In the genomic region with DNA sequence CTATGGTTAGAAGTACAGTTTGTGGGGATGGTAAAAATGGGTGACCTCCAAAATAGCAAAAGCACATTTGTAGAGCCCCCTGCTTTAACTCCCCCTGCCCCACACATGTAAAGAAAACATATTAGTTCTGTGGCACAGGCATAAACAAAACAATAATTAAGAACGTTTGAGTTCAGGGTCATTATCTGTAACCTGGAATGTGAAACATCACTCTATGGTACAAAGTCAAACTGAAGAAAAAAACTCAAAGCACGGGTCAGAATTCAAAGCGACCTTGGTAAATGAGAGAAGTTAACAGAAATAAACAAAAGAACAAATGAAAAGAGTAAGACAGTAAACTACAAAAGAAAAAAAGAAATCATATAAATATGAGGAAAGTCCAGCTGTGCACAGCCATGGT, we compare ENCODE assay signal across 1 cellular context.
TF ChIP-seq lines count a peak whose summit lies in the region.

No MANE protein-coding gene starts in this region.

TF ChIP-seq in HepG2, 621 proteins besides CTCF, POLR2A, EP300 and RAD21 (continued from another document):
- TF ChIP-seq TRIM22 (IDR thresholded peaks at IDR 0.05) (no peak), TCF7L2 (IDR thresholded peaks at IDR 0.05; ENCODE audit: low read depth, low read length) (no peak), GZF1 (CRISPR knock-in tag; IDR thresholded peaks at IDR 0.05) (no peak), KLF9 (CRISPR knock-in tag; IDR thresholded peaks at IDR 0.05; ENCODE audit: low read depth) (no peak), ZNF431 (CRISPR knock-in tag; IDR thresholded peaks at IDR 0.05; ENCODE audit: borderline replicate concordance, low read depth) (no peak), SMAD1 (CRISPR knock-in tag; IDR thresholded peaks at IDR 0.05; ENCODE audit: borderline replicate concordance, low read depth) (no peak), SALL1 (CRISPR knock-in tag; IDR thresholded peaks at IDR 0.05) (no peak), ZNF224 (CRISPR knock-in tag; IDR thresholded peaks at IDR 0.05) (no peak), RARA (CRISPR knock-in tag; IDR thresholded peaks at IDR 0.05) (0 out of 2 replicates have a peak, but pooled peaks have one; percentile 23), MEF2D (CRISPR knock-in tag; IDR thresholded peaks at IDR 0.05) (no peak), ZNF839 (CRISPR knock-in tag; IDR thresholded peaks at IDR 0.05; ENCODE audit: borderline replicate concordance) (no peak), ZNF432 (CRISPR knock-in tag; IDR thresholded peaks at IDR 0.05; ENCODE audit: borderline replicate concordance) (no peak), SOX6 (IDR thresholded peaks at IDR 0.05) (no peak), SOX6 (CRISPR knock-in tag; IDR thresholded peaks at IDR 0.05) (peak; percentile 30; the same call in 1 of the 2 replicates), ZNF143 (CRISPR knock-in tag; IDR thresholded peaks at IDR 0.05) (no peak), FOXP4 (CRISPR knock-in tag; IDR thresholded peaks at IDR 0.05) (peak; percentile 51; the same call in 1 of the 2 replicates), TOE1 (CRISPR knock-in tag; IDR thresholded peaks at IDR 0.05) (no peak), TCF7 (IDR thresholded peaks at IDR 0.05; ENCODE audit: low read depth) (no peak), ZNF543 (CRISPR knock-in tag; IDR thresholded peaks at IDR 0.05) (no peak), ZSCAN30 (CRISPR knock-in tag; IDR thresholded peaks at IDR 0.05) (no peak), SOX13 (IDR thresholded peaks at IDR 0.05) (no peak), SOX13 (CRISPR knock-in tag; conservative IDR thresholded peaks at IDR 0.05 in 1 of 2, IDR thresholded peaks at IDR 0.05 in 1 of 2) (peak in 1 of 2 experiments; percentile 45; a peak in 1 of 4 replicates), SOX5 (CRISPR knock-in tag; IDR thresholded peaks at IDR 0.05; ENCODE audit: borderline replicate concordance) (peak; percentile 67), FOXP1 (IDR thresholded peaks at IDR 0.05) (no peak), FOXP1 (CRISPR knock-in tag; IDR thresholded peaks at IDR 0.05) (peak; percentile 61; the same call in 1 of the 2 replicates), AGO2 (optimal IDR thresholded peaks at IDR 0.05; ENCODE audit: low read depth, low read length) (no peak), ZNF614 (CRISPR knock-in tag; IDR thresholded peaks at IDR 0.05; ENCODE audit: borderline replicate concordance) (0 out of 2 replicates have a peak, but pooled peaks have one; percentile 36), ONECUT2 (CRISPR knock-in tag; IDR thresholded peaks at IDR 0.05) (no peak), KLF15 (CRISPR knock-in tag; IDR thresholded peaks at IDR 0.05; ENCODE audit: borderline replicate concordance) (no peak)
- TF ChIP-seq, protein P1, sequence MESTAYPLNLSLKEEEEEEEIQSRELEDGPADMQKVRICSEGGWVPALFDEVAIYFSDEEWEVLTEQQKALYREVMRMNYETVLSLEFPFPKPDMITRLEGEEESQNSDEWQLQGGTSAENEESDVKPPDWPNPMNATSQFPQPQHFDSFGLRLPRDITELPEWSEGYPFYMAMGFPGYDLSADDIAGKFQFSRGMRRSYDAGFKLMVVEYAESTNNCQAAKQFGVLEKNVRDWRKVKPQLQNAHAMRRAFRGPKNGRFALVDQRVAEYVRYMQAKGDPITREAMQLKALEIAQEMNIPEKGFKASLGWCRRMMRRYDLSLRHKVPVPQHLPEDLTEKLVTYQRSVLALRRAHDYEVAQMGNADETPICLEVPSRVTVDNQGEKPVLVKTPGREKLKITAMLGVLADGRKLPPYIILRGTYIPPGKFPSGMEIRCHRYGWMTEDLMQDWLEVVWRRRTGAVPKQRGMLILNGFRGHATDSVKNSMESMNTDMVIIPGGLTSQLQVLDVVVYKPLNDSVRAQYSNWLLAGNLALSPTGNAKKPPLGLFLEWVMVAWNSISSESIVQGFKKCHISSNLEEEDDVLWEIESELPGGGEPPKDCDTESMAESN (CRISPR knock-in tag; conservative IDR thresholded peaks at IDR 0.05), result no peak
- TF ChIP-seq, protein P2, sequence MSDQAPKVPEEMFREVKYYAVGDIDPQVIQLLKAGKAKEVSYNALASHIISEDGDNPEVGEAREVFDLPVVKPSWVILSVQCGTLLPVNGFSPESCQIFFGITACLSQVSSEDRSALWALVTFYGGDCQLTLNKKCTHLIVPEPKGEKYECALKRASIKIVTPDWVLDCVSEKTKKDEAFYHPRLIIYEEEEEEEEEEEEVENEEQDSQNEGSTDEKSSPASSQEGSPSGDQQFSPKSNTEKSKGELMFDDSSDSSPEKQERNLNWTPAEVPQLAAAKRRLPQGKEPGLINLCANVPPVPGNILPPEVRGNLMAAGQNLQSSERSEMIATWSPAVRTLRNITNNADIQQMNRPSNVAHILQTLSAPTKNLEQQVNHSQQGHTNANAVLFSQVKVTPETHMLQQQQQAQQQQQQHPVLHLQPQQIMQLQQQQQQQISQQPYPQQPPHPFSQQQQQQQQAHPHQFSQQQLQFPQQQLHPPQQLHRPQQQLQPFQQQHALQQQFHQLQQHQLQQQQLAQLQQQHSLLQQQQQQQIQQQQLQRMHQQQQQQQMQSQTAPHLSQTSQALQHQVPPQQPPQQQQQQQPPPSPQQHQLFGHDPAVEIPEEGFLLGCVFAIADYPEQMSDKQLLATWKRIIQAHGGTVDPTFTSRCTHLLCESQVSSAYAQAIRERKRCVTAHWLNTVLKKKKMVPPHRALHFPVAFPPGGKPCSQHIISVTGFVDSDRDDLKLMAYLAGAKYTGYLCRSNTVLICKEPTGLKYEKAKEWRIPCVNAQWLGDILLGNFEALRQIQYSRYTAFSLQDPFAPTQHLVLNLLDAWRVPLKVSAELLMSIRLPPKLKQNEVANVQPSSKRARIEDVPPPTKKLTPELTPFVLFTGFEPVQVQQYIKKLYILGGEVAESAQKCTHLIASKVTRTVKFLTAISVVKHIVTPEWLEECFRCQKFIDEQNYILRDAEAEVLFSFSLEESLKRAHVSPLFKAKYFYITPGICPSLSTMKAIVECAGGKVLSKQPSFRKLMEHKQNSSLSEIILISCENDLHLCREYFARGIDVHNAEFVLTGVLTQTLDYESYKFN (CRISPR knock-in tag; conservative IDR thresholded peaks at IDR 0.05), result peak; percentile 36
- TF ChIP-seq, protein P3, sequence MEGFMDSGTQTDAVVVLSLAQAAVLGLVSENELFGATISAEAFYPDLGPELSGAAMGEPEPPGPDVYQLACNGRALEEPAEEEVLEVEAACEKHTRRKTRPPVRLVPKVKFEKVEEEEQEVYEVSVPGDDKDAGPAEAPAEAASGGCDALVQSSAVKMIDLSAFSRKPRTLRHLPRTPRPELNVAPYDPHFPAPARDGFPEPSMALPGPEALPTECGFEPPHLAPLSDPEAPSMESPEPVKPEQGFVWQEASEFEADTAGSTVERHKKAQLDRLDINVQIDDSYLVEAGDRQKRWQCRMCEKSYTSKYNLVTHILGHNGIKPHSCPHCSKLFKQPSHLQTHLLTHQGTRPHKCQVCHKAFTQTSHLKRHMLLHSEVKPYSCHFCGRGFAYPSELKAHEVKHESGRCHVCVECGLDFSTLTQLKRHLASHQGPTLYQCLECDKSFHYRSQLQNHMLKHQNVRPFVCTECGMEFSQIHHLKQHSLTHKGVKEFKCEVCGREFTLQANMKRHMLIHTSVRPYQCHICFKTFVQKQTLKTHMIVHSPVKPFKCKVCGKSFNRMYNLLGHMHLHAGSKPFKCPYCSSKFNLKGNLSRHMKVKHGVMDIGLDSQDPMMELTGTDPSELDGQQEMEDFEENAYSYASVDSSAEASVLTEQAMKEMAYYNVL (CRISPR knock-in tag; IDR thresholded peaks at IDR 0.05; ENCODE audit: borderline replicate concordance), result no peak
- TF ChIP-seq, protein P4, sequence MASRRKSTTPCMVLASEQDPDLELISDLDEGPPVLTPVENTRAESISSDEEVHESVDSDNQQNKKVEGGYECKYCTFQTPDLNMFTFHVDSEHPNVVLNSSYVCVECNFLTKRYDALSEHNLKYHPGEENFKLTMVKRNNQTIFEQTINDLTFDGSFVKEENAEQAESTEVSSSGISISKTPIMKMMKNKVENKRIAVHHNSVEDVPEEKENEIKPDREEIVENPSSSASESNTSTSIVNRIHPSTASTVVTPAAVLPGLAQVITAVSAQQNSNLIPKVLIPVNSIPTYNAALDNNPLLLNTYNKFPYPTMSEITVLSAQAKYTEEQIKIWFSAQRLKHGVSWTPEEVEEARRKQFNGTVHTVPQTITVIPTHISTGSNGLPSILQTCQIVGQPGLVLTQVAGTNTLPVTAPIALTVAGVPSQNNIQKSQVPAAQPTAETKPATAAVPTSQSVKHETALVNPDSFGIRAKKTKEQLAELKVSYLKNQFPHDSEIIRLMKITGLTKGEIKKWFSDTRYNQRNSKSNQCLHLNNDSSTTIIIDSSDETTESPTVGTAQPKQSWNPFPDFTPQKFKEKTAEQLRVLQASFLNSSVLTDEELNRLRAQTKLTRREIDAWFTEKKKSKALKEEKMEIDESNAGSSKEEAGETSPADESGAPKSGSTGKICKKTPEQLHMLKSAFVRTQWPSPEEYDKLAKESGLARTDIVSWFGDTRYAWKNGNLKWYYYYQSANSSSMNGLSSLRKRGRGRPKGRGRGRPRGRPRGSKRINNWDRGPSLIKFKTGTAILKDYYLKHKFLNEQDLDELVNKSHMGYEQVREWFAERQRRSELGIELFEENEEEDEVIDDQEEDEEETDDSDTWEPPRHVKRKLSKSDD (CRISPR knock-in tag; IDR thresholded peaks at IDR 0.05; ENCODE audit: low read depth), result no peak
- TF ChIP-seq, protein P5, sequence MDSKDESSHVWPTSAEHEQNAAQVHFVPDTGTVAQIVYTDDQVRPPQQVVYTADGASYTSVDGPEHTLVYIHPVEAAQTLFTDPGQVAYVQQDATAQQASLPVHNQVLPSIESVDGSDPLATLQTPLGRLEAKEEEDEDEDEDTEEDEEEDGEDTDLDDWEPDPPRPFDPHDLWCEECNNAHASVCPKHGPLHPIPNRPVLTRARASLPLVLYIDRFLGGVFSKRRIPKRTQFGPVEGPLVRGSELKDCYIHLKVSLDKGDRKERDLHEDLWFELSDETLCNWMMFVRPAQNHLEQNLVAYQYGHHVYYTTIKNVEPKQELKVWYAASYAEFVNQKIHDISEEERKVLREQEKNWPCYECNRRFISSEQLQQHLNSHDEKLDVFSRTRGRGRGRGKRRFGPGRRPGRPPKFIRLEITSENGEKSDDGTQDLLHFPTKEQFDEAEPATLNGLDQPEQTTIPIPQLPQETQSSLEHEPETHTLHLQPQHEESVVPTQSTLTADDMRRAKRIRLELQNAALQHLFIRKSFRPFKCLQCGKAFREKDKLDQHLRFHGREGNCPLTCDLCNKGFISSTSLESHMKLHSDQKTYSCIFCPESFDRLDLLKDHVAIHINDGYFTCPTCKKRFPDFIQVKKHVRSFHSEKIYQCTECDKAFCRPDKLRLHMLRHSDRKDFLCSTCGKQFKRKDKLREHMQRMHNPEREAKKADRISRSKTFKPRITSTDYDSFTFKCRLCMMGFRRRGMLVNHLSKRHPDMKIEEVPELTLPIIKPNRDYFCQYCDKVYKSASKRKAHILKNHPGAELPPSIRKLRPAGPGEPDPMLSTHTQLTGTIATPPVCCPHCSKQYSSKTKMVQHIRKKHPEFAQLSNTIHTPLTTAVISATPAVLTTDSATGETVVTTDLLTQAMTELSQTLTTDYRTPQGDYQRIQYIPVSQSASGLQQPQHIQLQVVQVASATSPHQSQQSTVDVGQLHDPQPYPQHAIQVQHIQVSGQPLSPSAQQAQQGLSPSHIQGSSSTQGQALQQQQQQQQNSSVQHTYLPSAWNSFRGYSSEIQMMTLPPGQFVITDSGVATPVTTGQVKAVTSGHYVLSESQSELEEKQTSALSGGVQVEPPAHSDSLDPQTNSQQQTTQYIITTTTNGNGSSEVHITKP (CRISPR knock-in tag; IDR thresholded peaks at IDR 0.05; ENCODE audit: low read depth), result no peak
